ENCODE assay signal across 9 cellular contexts in genomic region chr3:133535971-133536634, GRCh38.
A peak's percentile ranks its signal among the peaks of the same experiment; 100 is the strongest.
DNase-seq lines count a peak whose midpoint lies in the region; FAIRE-seq lines count a peak whose summit lies in the region.
"Had no signal": no experiment of that assay in that cellular context is flagged by ENCODE, and none has a peak within 500 bp of the region (broad histone marks: within the 10 kb centered on the region; RNA-seq: fewer than 3 reads in every experiment).

No MANE protein-coding gene starts in this region.

- peak; percentile 43 for DNase-seq in DMS79 (lab: John Stamatoyannopoulos, UW)
- peak; percentile 78 for DNase-seq in RCC 7860 (ENCODE audit: low spot score)
- peak; percentile 97 for DNase-seq in fibroblast of peridontal ligament (ENCODE audit: extremely low read depth)
- DNase-seq in pons (ENCODE audit: low spot score), result peak; percentile 50
- no peak for DNase-seq in activated effector memory CD4-positive, alpha-beta T cell treated with Interleukin-2 at 50 U/mL for 16 hours
- DNase-seq in stimulated activated naive CD4-positive, alpha-beta T cell treated with Interleukin-2 at 50 U/mL for 16 hours (lab: John Stamatoyannopoulos, UW), result no peak
- DNase-seq in SHP77 treated with DMSO at 0.1 percent for 48 hours (lab: John Stamatoyannopoulos, UW), result no peak
- no peak for DNase-seq in islet precursor cell
- DNase-seq: stimulated activated naive CD4-positive, alpha-beta T cell had no signal

- peak; percentile 79 for FAIRE-seq in RCC 7860 (lab: Jason Lieb, UNC)

Comparison
In these comparisons a context has a peak if more than half of its experiments do, and no peak if none do; other contexts are left out.
1. DNase-seq: peak in DMS79 (single experiment), RCC 7860 (single experiment), fibroblast of peridontal ligament (single experiment) and pons (single experiment); none in activated effector memory CD4-positive, alpha-beta T cell treated with Interleukin-2 at 50 U/mL for 16 hours (single experiment), stimulated activated naive CD4-positive, alpha-beta T cell treated with Interleukin-2 at 50 U/mL for 16 hours (single experiment), SHP77 treated with DMSO at 0.1 percent for 48 hours (single experiment) and islet precursor cell (single experiment).